ENCODE assay signal across 12 cellular contexts in genomic region chr7:65840446-65840845, GRCh38. TPM values are rescaled to one million over a fixed set of nuclear protein-coding genes. Genes with fewer than 3 reads are reported as not detected.
A peak's percentile ranks its signal among the peaks of the same experiment; 100 is the strongest.
DNase-seq lines count a peak whose midpoint lies in the region; ATAC-seq, FAIRE-seq and TF ChIP-seq lines count a peak whose summit lies in the region.
"Had no signal": no experiment of that assay in that cellular context is flagged by ENCODE, and none has a peak within 500 bp of the region (broad histone marks: within the 10 kb centered on the region; RNA-seq: fewer than 3 reads in every experiment).

No MANE protein-coding gene starts in this region.

- no peak overlapping the region for H3K4me2 ChIP-seq in astrocyte (ENCODE audit: low read length)

- H3K36me3 Mint-ChIP-seq in astrocyte (ENCODE audit: low read depth, unreplicated experiment) (peaks cover 23% of the 10 kb centered on the region), nephron progenitor cell (ENCODE audit: low read depth) (no peaks in the 10 kb centered on the region)
- H3K36me3 Mint-ChIP-seq: activated naive CD8-positive, alpha-beta T cell treated with anti-CD3 and anti-CD28 coated beads, Interleukin-2, amount 10 ng/mL, durations not matched to agents 7 days and 5 days had no signal

- H3K79me2 ChIP-seq in astrocyte (ENCODE audit: insufficient read depth, low read length) = no peaks in the 10 kb centered on the region

- no peaks in the 10 kb centered on the region for H3K4me1 ChIP-seq in astrocyte (ENCODE audit: insufficient read depth, low read length)

- TF ChIP-seq CTCF in GM10248 (IDR thresholded peaks at IDR 0.05; ENCODE audit: control extremely low read depth, extremely low read depth, low read depth, missing control alignments) (peak; percentile 51), astrocyte (IDR thresholded peaks at IDR 0.05; ENCODE audit: insufficient read depth, low read depth, low read length) (peak; percentile 21), nephron progenitor cell (IDR thresholded peaks at IDR 0.05) (peak; percentile 36)

- CTCF ChIA-PET in GM10248 (lab: Yijun Ruan, JAX) = interaction anchor here (0.7 to 6.5 kb wide), 23 partner anchors 10 to 219 kb away, joined by 3 to 47 read pairs (median 4); no protein-coding TSS in a partner anchor

- H3K9me3 ChIP-seq in astrocyte (ENCODE audit: insufficient read depth, low read depth, low read length) = no peaks in the 10 kb centered on the region

- DNase-seq in GM10248 (ENCODE audit: extremely low spot score) = peak; percentile 45
- DNase-seq in astrocyte (ENCODE audit: low read depth) = no peak
- peak; percentile 30 for DNase-seq in nephron progenitor cell
- DNase-seq in hepatic stellate cell (ENCODE audit: low spot score) = no peak
- DNase-seq in NCI-H187 treated with DMSO at 0.1 percent for 48 hours (lab: John Stamatoyannopoulos, UW) = no peak
- DNase-seq: activated naive CD8-positive, alpha-beta T cell treated with anti-CD3 and anti-CD28 coated beads, Interleukin-2, amount 10 ng/mL, durations not matched to agents 7 days and 5 days; stimulated activated naive CD4-positive, alpha-beta T cell; T1000 had no signal

- H3K4me1 Mint-ChIP-seq in astrocyte (ENCODE audit: low read depth, unreplicated experiment) (no peaks in the 10 kb centered on the region), nephron progenitor cell (no peaks in the 10 kb centered on the region)

- H3K27ac ChIP-seq in astrocyte (ENCODE audit: low read depth, low read length) = no peak overlapping the region

- no peak overlapping the region for H3K27ac Mint-ChIP-seq in astrocyte (ENCODE audit: unreplicated experiment)
- peak overlapping the region; percentile 23 for H3K27ac Mint-ChIP-seq in nephron progenitor cell
- H3K27ac Mint-ChIP-seq: activated naive CD8-positive, alpha-beta T cell treated with anti-CD3 and anti-CD28 coated beads, Interleukin-2, amount 10 ng/mL, durations not matched to agents 7 days and 5 days had no signal

- ATAC-seq in HG03066 (IDR thresholded peaks at IDR 0.05; ENCODE audit: low read depth, unreplicated experiment) = peak; percentile 74
- no peak for ATAC-seq in HG02981 (IDR thresholded peaks at IDR 0.05; ENCODE audit: unreplicated experiment)
- ATAC-seq in HG03196 (IDR thresholded peaks at IDR 0.05; ENCODE audit: unreplicated experiment) = no peak

- H3K4me3 Mint-ChIP-seq in astrocyte (ENCODE audit: unreplicated experiment) (no peak overlapping the region), nephron progenitor cell (no peak overlapping the region)
- H3K4me3 Mint-ChIP-seq: activated naive CD8-positive, alpha-beta T cell treated with anti-CD3 and anti-CD28 coated beads, Interleukin-2, amount 10 ng/mL, durations not matched to agents 7 days and 5 days had no signal

- POLR2A ChIA-PET in GM10248 (lab: Yijun Ruan, JAX) = no interaction called here

- H3K9ac ChIP-seq in astrocyte (ENCODE audit: low read length) = no peak overlapping the region

- H3K36me3 ChIP-seq in astrocyte (ENCODE audit: insufficient read depth, low read length) = no peaks in the 10 kb centered on the region

- H3K9me3 Mint-ChIP-seq in astrocyte (ENCODE audit: unreplicated experiment) = no peaks in the 10 kb centered on the region
- H3K9me3 Mint-ChIP-seq in nephron progenitor cell = no peaks in the 10 kb centered on the region
- H3K9me3 Mint-ChIP-seq: activated naive CD8-positive, alpha-beta T cell treated with anti-CD3 and anti-CD28 coated beads, Interleukin-2, amount 10 ng/mL, durations not matched to agents 7 days and 5 days had no signal

- H3K4me3 ChIP-seq in astrocyte (ENCODE audit: insufficient read depth, low read depth, low read length) = no peak overlapping the region

- no peak for FAIRE-seq in astrocyte (lab: Jason Lieb, UNC)
- FAIRE-seq: endothelial cell of umbilical vein had no signal

- peak overlapping the region; percentile 41 for H2AFZ ChIP-seq in astrocyte (ENCODE audit: low read depth, low read length)

- H3K27me3 ChIP-seq in astrocyte (ENCODE audit: insufficient read depth, low read length) = no peaks in the 10 kb centered on the region

- no peaks in the 10 kb centered on the region for H3K27me3 Mint-ChIP-seq in astrocyte (ENCODE audit: low read depth, unreplicated experiment)
- no peaks in the 10 kb centered on the region for H3K27me3 Mint-ChIP-seq in nephron progenitor cell (ENCODE audit: low read depth, poor library complexity)
- H3K27me3 Mint-ChIP-seq: activated naive CD8-positive, alpha-beta T cell treated with anti-CD3 and anti-CD28 coated beads, Interleukin-2, amount 10 ng/mL, durations not matched to agents 7 days and 5 days had no signal

- H4K20me1 ChIP-seq in astrocyte (ENCODE audit: insufficient read depth, low read length) = no peaks in the 10 kb centered on the region

RNA-seq across cellular contexts. Expression of gene VKORC1L1, which starts 32.4 kb away (rescaled TPM):
- total RNA-seq in astrocyte = 32.3 and 32.9 TPM in 2 replicates

Comparison
In these comparisons a context has a peak if more than half of its experiments do, and no peak if none do; other contexts are left out.
1. DNase-seq: peak in GM10248 (single experiment) and nephron progenitor cell (single experiment); none in astrocyte (single experiment), hepatic stellate cell (single experiment) and NCI-H187 treated with DMSO at 0.1 percent for 48 hours (single experiment).
2. Peak in every context shown above with its lines, with median percentiles within 50 percentile points of each other: CTCF ChIP-seq.